1 cellular context compared by ENCODE assay signal in genomic region chr12:2277492-2278153, GRCh38.
TF ChIP-seq lines count a peak whose summit lies in the region.

No MANE protein-coding gene starts in this region.

TF ChIP-seq in WTC11, 78 proteins besides CTCF, POLR2A, EP300 and RAD21 (continued from another document):
- TF ChIP-seq, protein P1, sequence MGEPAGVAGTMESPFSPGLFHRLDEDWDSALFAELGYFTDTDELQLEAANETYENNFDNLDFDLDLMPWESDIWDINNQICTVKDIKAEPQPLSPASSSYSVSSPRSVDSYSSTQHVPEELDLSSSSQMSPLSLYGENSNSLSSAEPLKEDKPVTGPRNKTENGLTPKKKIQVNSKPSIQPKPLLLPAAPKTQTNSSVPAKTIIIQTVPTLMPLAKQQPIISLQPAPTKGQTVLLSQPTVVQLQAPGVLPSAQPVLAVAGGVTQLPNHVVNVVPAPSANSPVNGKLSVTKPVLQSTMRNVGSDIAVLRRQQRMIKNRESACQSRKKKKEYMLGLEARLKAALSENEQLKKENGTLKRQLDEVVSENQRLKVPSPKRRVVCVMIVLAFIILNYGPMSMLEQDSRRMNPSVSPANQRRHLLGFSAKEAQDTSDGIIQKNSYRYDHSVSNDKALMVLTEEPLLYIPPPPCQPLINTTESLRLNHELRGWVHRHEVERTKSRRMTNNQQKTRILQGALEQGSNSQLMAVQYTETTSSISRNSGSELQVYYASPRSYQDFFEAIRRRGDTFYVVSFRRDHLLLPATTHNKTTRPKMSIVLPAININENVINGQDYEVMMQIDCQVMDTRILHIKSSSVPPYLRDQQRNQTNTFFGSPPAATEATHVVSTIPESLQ (CRISPR knock-in tag; IDR thresholded peaks at IDR 0.05): no peak
- TF ChIP-seq MXD4 (CRISPR knock-in tag; IDR thresholded peaks at IDR 0.05; ENCODE audit: borderline replicate concordance) (no peak), IRF2 (CRISPR knock-in tag; IDR thresholded peaks at IDR 0.05; ENCODE audit: borderline replicate concordance, low read depth) (no peak), CBFB (CRISPR knock-in tag; IDR thresholded peaks at IDR 0.05; ENCODE audit: low read depth) (no peak), ZNF121 (CRISPR knock-in tag; IDR thresholded peaks at IDR 0.05) (no peak), ATF1 (CRISPR knock-in tag; IDR thresholded peaks at IDR 0.05) (no peak), SMAD3 (CRISPR knock-in tag; IDR thresholded peaks at IDR 0.05; ENCODE audit: borderline replicate concordance) (no peak), EMX1 (CRISPR knock-in tag; IDR thresholded peaks at IDR 0.05) (no peak), SMAD4 (CRISPR knock-in tag; IDR thresholded peaks at IDR 0.05) (no peak), ZNF396 (CRISPR knock-in tag; IDR thresholded peaks at IDR 0.05; ENCODE audit: borderline replicate concordance) (no peak), FOXJ3 (CRISPR knock-in tag; IDR thresholded peaks at IDR 0.05; ENCODE audit: borderline replicate concordance) (no peak), ELF4 (CRISPR knock-in tag; IDR thresholded peaks at IDR 0.05; ENCODE audit: low read depth) (no peak), ZBTB21 (CRISPR knock-in tag; IDR thresholded peaks at IDR 0.05; ENCODE audit: borderline replicate concordance) (no peak)
- TF ChIP-seq, protein P2, sequence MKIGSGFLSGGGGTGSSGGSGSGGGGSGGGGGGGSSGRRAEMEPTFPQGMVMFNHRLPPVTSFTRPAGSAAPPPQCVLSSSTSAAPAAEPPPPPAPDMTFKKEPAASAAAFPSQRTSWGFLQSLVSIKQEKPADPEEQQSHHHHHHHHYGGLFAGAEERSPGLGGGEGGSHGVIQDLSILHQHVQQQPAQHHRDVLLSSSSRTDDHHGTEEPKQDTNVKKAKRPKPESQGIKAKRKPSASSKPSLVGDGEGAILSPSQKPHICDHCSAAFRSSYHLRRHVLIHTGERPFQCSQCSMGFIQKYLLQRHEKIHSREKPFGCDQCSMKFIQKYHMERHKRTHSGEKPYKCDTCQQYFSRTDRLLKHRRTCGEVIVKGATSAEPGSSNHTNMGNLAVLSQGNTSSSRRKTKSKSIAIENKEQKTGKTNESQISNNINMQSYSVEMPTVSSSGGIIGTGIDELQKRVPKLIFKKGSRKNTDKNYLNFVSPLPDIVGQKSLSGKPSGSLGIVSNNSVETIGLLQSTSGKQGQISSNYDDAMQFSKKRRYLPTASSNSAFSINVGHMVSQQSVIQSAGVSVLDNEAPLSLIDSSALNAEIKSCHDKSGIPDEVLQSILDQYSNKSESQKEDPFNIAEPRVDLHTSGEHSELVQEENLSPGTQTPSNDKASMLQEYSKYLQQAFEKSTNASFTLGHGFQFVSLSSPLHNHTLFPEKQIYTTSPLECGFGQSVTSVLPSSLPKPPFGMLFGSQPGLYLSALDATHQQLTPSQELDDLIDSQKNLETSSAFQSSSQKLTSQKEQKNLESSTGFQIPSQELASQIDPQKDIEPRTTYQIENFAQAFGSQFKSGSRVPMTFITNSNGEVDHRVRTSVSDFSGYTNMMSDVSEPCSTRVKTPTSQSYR (CRISPR knock-in tag; IDR thresholded peaks at IDR 0.05): no peak
- TF ChIP-seq, protein P3, sequence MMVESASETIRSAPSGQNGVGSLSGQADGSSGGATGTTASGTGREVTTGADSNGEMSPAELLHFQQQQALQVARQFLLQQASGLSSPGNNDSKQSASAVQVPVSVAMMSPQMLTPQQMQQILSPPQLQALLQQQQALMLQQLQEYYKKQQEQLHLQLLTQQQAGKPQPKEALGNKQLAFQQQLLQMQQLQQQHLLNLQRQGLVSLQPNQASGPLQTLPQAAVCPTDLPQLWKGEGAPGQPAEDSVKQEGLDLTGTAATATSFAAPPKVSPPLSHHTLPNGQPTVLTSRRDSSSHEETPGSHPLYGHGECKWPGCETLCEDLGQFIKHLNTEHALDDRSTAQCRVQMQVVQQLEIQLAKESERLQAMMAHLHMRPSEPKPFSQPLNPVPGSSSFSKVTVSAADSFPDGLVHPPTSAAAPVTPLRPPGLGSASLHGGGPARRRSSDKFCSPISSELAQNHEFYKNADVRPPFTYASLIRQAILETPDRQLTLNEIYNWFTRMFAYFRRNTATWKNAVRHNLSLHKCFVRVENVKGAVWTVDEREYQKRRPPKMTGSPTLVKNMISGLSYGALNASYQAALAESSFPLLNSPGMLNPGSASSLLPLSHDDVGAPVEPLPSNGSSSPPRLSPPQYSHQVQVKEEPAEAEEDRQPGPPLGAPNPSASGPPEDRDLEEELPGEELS (CRISPR knock-in tag; IDR thresholded peaks at IDR 0.05): no peak
- TF ChIP-seq, protein P4, sequence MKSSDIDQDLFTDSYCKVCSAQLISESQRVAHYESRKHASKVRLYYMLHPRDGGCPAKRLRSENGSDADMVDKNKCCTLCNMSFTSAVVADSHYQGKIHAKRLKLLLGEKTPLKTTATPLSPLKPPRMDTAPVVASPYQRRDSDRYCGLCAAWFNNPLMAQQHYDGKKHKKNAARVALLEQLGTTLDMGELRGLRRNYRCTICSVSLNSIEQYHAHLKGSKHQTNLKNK (CRISPR knock-in tag; IDR thresholded peaks at IDR 0.05): no peak
- TF ChIP-seq, protein P5, sequence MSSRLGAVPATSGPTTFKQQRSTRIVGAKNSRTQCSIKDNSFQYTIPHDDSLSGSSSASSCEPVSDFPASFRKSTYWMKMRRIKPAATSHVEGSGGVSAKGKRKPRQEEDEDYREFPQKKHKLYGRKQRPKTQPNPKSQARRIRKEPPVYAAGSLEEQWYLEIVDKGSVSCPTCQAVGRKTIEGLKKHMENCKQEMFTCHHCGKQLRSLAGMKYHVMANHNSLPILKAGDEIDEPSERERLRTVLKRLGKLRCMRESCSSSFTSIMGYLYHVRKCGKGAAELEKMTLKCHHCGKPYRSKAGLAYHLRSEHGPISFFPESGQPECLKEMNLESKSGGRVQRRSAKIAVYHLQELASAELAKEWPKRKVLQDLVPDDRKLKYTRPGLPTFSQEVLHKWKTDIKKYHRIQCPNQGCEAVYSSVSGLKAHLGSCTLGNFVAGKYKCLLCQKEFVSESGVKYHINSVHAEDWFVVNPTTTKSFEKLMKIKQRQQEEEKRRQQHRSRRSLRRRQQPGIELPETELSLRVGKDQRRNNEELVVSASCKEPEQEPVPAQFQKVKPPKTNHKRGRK (CRISPR knock-in tag; IDR thresholded peaks at IDR 0.05; ENCODE audit: borderline replicate concordance): no peak
